In the genomic region with DNA sequence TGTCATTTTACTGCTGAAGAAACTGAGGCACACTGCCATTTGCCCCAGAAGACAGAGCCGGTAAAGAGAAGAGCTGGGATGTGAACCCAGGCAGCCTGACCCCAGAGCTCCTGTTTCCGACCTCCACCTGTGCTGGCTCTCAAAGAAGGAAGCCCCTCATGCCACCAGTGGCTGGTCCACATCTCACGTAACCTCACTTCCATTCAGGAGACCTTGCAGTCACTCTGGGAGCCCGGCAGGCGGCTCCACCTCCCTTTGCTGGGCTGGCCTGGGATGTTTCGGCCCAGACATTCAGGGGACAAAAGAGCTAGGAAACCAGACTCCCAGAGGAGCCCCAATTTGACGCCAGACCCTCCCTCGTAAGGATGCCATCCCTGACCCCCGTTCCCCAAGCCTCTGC, we compare ENCODE assay signal across 13 cellular contexts. TPM values are rescaled to one million over a fixed set of nuclear protein-coding genes. Genes with fewer than 3 reads are reported as not detected.
DNase-seq lines count a peak whose midpoint lies in the region; ATAC-seq, FAIRE-seq and TF ChIP-seq lines count a peak whose summit lies in the region.
"Had no signal": no experiment of that assay in that cellular context is flagged by ENCODE, and none has a peak within 500 bp of the region (broad histone marks: within the 10 kb centered on the region; RNA-seq: fewer than 3 reads in every experiment).

No MANE protein-coding gene starts in this region.

- H3K27me3 Mint-ChIP-seq in osteocyte (ENCODE audit: unreplicated experiment) = no peaks in the 10 kb centered on the region
- H3K27me3 Mint-ChIP-seq: activated CD8-positive, alpha-beta memory T cell treated with anti-CD3 and anti-CD28 coated beads, Interleukin-2, amount 10 ng/mL, durations not matched to agents 7 days and 5 days had no signal

- intact Hi-C loops in endothelial cell of umbilical vein (cut with micrococcal nuclease) (loop anchor here (1.0 to 2.0 kb wide), 2 partner anchors 39 to 300 kb away; partner anchors contain the start of genes DNAAF1 and HSDL1), sciatic nerve (cut with DNase I) (loop anchor here (10.0 kb wide), 2 partner anchors 99 to 301 kb away; no protein-coding TSS in a partner anchor)

- H3K4me3 ChIP-seq in BJ (ENCODE audit: low read depth, low read length) = no peak overlapping the region
- H3K4me3 ChIP-seq in Loucy (ENCODE audit: low read length, poor library complexity, severe bottlenecking) = peak overlapping the region; percentile 88
- H3K4me3 ChIP-seq in endothelial cell of umbilical vein (replicated peaks in 1 of 3; ENCODE audit: insufficient read depth in 1 of 3, low read depth in 1 of 3, low read length in 3 of 3) = no peak overlapping the region
- H3K4me3 ChIP-seq: GM12878 had no signal

- CTCF ChIA-PET in BJ (lab: Yijun Ruan, JAX) = interaction anchor here (1.4 to 1.5 kb wide), 2 partner anchors 14 to 99 kb away, joined by 3 to 4 read pairs; no protein-coding TSS in a partner anchor
- CTCF ChIA-PET in endothelial cell of umbilical vein (lab: Charles Lee) = interaction anchor here (0.6 to 1.6 kb wide), 12 partner anchors 9 to 407 kb away, joined by 3 to 7 read pairs (median 4); no protein-coding TSS in a partner anchor

- TF ChIP-seq POLR2A in endothelial cell of umbilical vein (IDR thresholded peaks at IDR 0.05; ENCODE audit: low read depth, low read length) = no peak

- H3K9me2 ChIP-seq in Loucy (replicated peaks; ENCODE audit: low read depth, low read length) = no peaks in the 10 kb centered on the region

- H3K4me1 ChIP-seq in Loucy (ENCODE audit: insufficient read depth, low read length, poor library complexity, severe bottlenecking) (peaks cover 12% of the 10 kb centered on the region), endothelial cell of umbilical vein (ENCODE audit: control insufficient read depth, extremely low read depth, insufficient read depth, low read length) (peaks cover 17% of the 10 kb centered on the region)

- H3K36me3 ChIP-seq in BJ (ENCODE audit: control insufficient read depth, insufficient read depth, low read length) (peaks cover 37% of the 10 kb centered on the region), Loucy (ENCODE audit: insufficient read depth, low read length) (peaks cover 20% of the 10 kb centered on the region; the same call in 1 of the 2 replicates), endothelial cell of umbilical vein (ENCODE audit: control insufficient read depth in 2 of 2, extremely low read depth in 1 of 2, insufficient read depth in 2 of 2, low read length in 2 of 2) (peaks cover 6 to 38% of the 10 kb centered on the region in 2 experiments)

- H3K4me2 ChIP-seq in Loucy (ENCODE audit: low read depth, low read length, poor library complexity, severe bottlenecking) (peak overlapping the region; percentile 88), endothelial cell of umbilical vein (ENCODE audit: insufficient read depth, low read length) (no peak overlapping the region)

- ATAC-seq in sciatic nerve = no peak
- ATAC-seq: activated CD8-positive, alpha-beta memory T cell treated with anti-CD3 and anti-CD28 coated beads, Interleukin-2, amount 10 ng/mL, durations not matched to agents 7 days and 5 days; GM12878 had no signal

- H3K9me3 Mint-ChIP-seq in osteocyte (ENCODE audit: unreplicated experiment) = no peaks in the 10 kb centered on the region

- no peak for DNase-seq in BJ (ENCODE audit: low read depth)
- peak; percentile 51 for DNase-seq in endothelial cell of umbilical vein (ENCODE audit: low read depth, low spot score)
- peak; percentile 54 for DNase-seq in sciatic nerve (ENCODE audit: low spot score)
- DNase-seq in MV-4-11 (lab: John Stamatoyannopoulos, UW) = no peak
- no peak for DNase-seq in osteocyte (ENCODE audit: extremely low spot score, unreplicated experiment)
- no peak for DNase-seq in HCEC 1CT
- DNase-seq: activated CD8-positive, alpha-beta memory T cell treated with anti-CD3 and anti-CD28 coated beads, Interleukin-2, amount 10 ng/mL, durations not matched to agents 7 days and 5 days; Calu3; NCI-H1417 treated with DMSO at 0.1 percent for 48 hours had no signal

- peaks cover 10% of the 10 kb centered on the region for H3K36me3 Mint-ChIP-seq in osteocyte (ENCODE audit: unreplicated experiment)

- POLR2A ChIA-PET in BJ (lab: Charles Lee) (no interaction called here), endothelial cell of umbilical vein (lab: Charles Lee) (no interaction called here)

- peaks cover 17% of the 10 kb centered on the region for H3K4me1 Mint-ChIP-seq in osteocyte (ENCODE audit: unreplicated experiment)

- H2AFZ ChIP-seq in Loucy (ENCODE audit: low read length) (no peak overlapping the region), endothelial cell of umbilical vein (ENCODE audit: low read depth, low read length) (no peak overlapping the region)

- H3K27ac Mint-ChIP-seq in osteocyte (ENCODE audit: unreplicated experiment) = no peak overlapping the region
- H3K27ac Mint-ChIP-seq: activated CD8-positive, alpha-beta memory T cell treated with anti-CD3 and anti-CD28 coated beads, Interleukin-2, amount 10 ng/mL, durations not matched to agents 7 days and 5 days had no signal

- H3K4me3 Mint-ChIP-seq in osteocyte (ENCODE audit: unreplicated experiment) = no peak overlapping the region
- H3K4me3 Mint-ChIP-seq: activated CD8-positive, alpha-beta memory T cell treated with anti-CD3 and anti-CD28 coated beads, Interleukin-2, amount 10 ng/mL, durations not matched to agents 7 days and 5 days had no signal

- H3K9me1 ChIP-seq in endothelial cell of umbilical vein (replicated peaks; ENCODE audit: control insufficient read depth, extremely low read depth, insufficient read depth, low read length) = no peaks in the 10 kb centered on the region

- 0 out of 2 replicates have a peak, but pooled peaks have one; percentile 7 for TF ChIP-seq CTCF in BJ (IDR thresholded peaks at IDR 0.05; ENCODE audit: insufficient read depth, low read depth, low read length)
- no peak for TF ChIP-seq CTCF in Loucy (conservative IDR thresholded peaks at IDR 0.05; ENCODE audit: low read length)
- TF ChIP-seq CTCF in endothelial cell of umbilical vein (IDR thresholded peaks at IDR 0.05; ENCODE audit: extremely low read depth in 1 of 2, insufficient read depth in 1 of 2, low read depth in 1 of 2, low read length in 2 of 2) = peak; percentile 58 to 80
- TF ChIP-seq CTCF in osteocyte (IDR thresholded peaks at IDR 0.05) = no peak

- dilution Hi-C loops in endothelial cell of umbilical vein (cut with MboI; ENCODE audit: extremely low pct_ligation_motif_present, low sequenced_read_pairs) = no loop called here

- H4K20me1 ChIP-seq in Loucy (ENCODE audit: insufficient read depth, low read length, poor library complexity, severe bottlenecking) (peaks cover 14% of the 10 kb centered on the region), endothelial cell of umbilical vein (replicated peaks; ENCODE audit: control insufficient read depth, extremely low read depth, insufficient read depth, low read length) (no peaks in the 10 kb centered on the region)

- H3K27me3 ChIP-seq in BJ (ENCODE audit: control insufficient read depth, insufficient read depth, low read length) (no peaks in the 10 kb centered on the region), Loucy (ENCODE audit: insufficient read depth, low read length, poor library complexity, severe bottlenecking) (no peaks in the 10 kb centered on the region), endothelial cell of umbilical vein (ENCODE audit: control insufficient read depth in 2 of 2, insufficient read depth in 2 of 2, low read length in 2 of 2) (no peaks in the 10 kb centered on the region)

- H3K79me2 ChIP-seq in Loucy (ENCODE audit: insufficient read depth, low read length) (peaks cover 46% of the 10 kb centered on the region), endothelial cell of umbilical vein (ENCODE audit: control insufficient read depth, insufficient read depth, low read length) (peaks cover 23% of the 10 kb centered on the region)

- H3K27ac ChIP-seq in endothelial cell of umbilical vein (ENCODE audit: insufficient read depth, low read depth, low read length) = peak overlapping the region; percentile 10

- peak; percentile 70 for FAIRE-seq in endothelial cell of umbilical vein (lab: Jason Lieb, UNC)
- FAIRE-seq: endometrium, GM12878 had no signal

- peak overlapping the region; percentile 85 for H3K9ac ChIP-seq in Loucy (ENCODE audit: low read depth, low read length, poor library complexity, severe bottlenecking)
- no peak overlapping the region for H3K9ac ChIP-seq in endothelial cell of umbilical vein (replicated peaks; ENCODE audit: extremely low read depth, insufficient read depth, low read length)

- H3K9me3 ChIP-seq in Loucy (ENCODE audit: insufficient read depth, low read depth, low read length) (no peaks in the 10 kb centered on the region), endothelial cell of umbilical vein (replicated peaks; ENCODE audit: control insufficient read depth, insufficient read depth, low read length) (no peaks in the 10 kb centered on the region)

- H3F3A ChIP-seq in Loucy (ENCODE audit: low read depth) = no peaks in the 10 kb centered on the region

- no TSS peak for BruUV-seq in endothelial cell of umbilical vein (replicated peaks; lab: Mats Ljungman, UMichigan)

RNA-seq across cellular contexts. Expression of gene TAF1C, which starts 2.9 kb away (rescaled TPM):
- polyA plus RNA-seq in BJ (2011; rRNA removed) (12.8 and 23.4 TPM in 2 replicates), endothelial cell of umbilical vein (74.2 and 77.6 TPM in 2 replicates)
- polyA minus RNA-seq in BJ (2011; rRNA and poly(A)+ RNA removed) = 11.3 and 15.0 TPM in 2 replicates
- total RNA-seq in endothelial cell of umbilical vein (57.2 and 62.3 TPM in 2 replicates), sciatic nerve (43.2 TPM), osteocyte (46.1 and 47.9 TPM in 2 replicates)
- polyA plus RNA-seq in endothelial cell of umbilical vein (2011; cell fraction: cytosol; rRNA removed) = 18.6 and 28.5 TPM in 2 replicates
- polyA plus RNA-seq in endothelial cell of umbilical vein (2011; cell fraction: nucleus; rRNA removed) = 396 and 440 TPM in 2 replicates
- polyA plus RNA-seq in endothelial cell of umbilical vein (2012) = 48.3 and 61.5 TPM in 2 replicates
- polyA minus RNA-seq in endothelial cell of umbilical vein = 42.9 and 60.9 TPM in 2 replicates
- polyA minus RNA-seq in endothelial cell of umbilical vein (2011; cell fraction: cytosol; rRNA and poly(A)+ RNA removed) = 10.4 TPM
- polyA minus RNA-seq in endothelial cell of umbilical vein (2011; cell fraction: nucleus; rRNA and poly(A)+ RNA removed) = 81.4 and 105 TPM in 2 replicates

RNA-seq across cellular contexts. Expression of gene ADAD2, which starts 7.0 kb away (rescaled TPM):
- not detected in 2 replicates for polyA plus RNA-seq in BJ (2011; rRNA removed)
- polyA minus RNA-seq in BJ (2011; rRNA and poly(A)+ RNA removed) = not detected in 2 replicates
- total RNA-seq in endothelial cell of umbilical vein = not detected in 2 replicates
- polyA plus RNA-seq in endothelial cell of umbilical vein = 0.04 and 0.10 TPM in 2 replicates
- not detected in 2 replicates for polyA plus RNA-seq in endothelial cell of umbilical vein (2011; cell fraction: cytosol; rRNA removed)
- polyA plus RNA-seq in endothelial cell of umbilical vein (2011; cell fraction: nucleus; rRNA removed) = 0.22 and 0.51 TPM in 2 replicates
- 0.31 TPM in 1 of 2 replicates, not detected in the other for polyA plus RNA-seq in endothelial cell of umbilical vein (2012)
- polyA minus RNA-seq in endothelial cell of umbilical vein = 0.12 TPM in 1 of 2 replicates, not detected in the other
- not detected for polyA minus RNA-seq in endothelial cell of umbilical vein (2011; cell fraction: cytosol; rRNA and poly(A)+ RNA removed)
- not detected in 2 replicates for polyA minus RNA-seq in endothelial cell of umbilical vein (2011; cell fraction: nucleus; rRNA and poly(A)+ RNA removed)
- total RNA-seq in sciatic nerve = not detected
- not detected in 2 replicates for total RNA-seq in osteocyte
- total RNA-seq: activated CD8-positive, alpha-beta memory T cell treated with anti-CD3 and anti-CD28 coated beads, Interleukin-2, amount 10 ng/mL, durations not matched to agents 7 days and 5 days; Calu3; mononuclear cell had no signal

RNA-seq across cellular contexts. Expression of gene DNAAF1, which starts 38.8 kb away (rescaled TPM):
- polyA plus RNA-seq in BJ (2011; rRNA removed) (not detected in 2 replicates), endothelial cell of umbilical vein (0.01 TPM in 1 of 2 replicates, not detected in the other)
- polyA minus RNA-seq in BJ (2011; rRNA and poly(A)+ RNA removed) = not detected in 2 replicates
- total RNA-seq in endothelial cell of umbilical vein (not detected in 2 replicates), sciatic nerve (1.4 TPM), osteocyte (not detected in 2 replicates)
- 0.08 TPM in 1 of 2 replicates, not detected in the other for polyA plus RNA-seq in endothelial cell of umbilical vein (2011; cell fraction: cytosol; rRNA removed)
- polyA plus RNA-seq in endothelial cell of umbilical vein (2011; cell fraction: nucleus; rRNA removed) = 0.20 and 0.29 TPM in 2 replicates
- polyA plus RNA-seq in endothelial cell of umbilical vein (2012) = 0.40 and 0.87 TPM in 2 replicates
- polyA minus RNA-seq in endothelial cell of umbilical vein = not detected in 2 replicates
- polyA minus RNA-seq in endothelial cell of umbilical vein (2011; cell fraction: cytosol; rRNA and poly(A)+ RNA removed) = not detected
- not detected in 2 replicates for polyA minus RNA-seq in endothelial cell of umbilical vein (2011; cell fraction: nucleus; rRNA and poly(A)+ RNA removed)
- total RNA-seq: activated CD8-positive, alpha-beta memory T cell treated with anti-CD3 and anti-CD28 coated beads, Interleukin-2, amount 10 ng/mL, durations not matched to agents 7 days and 5 days; Calu3; GM12878 had no signal

RNA-seq across cellular contexts. Expression of gene HSDL1, which starts 38.9 kb away (rescaled TPM):
- polyA plus RNA-seq in BJ (2011; rRNA removed) (12.1 and 15.5 TPM in 2 replicates), endothelial cell of umbilical vein (15.7 and 19.9 TPM in 2 replicates)
- 6.9 and 11.3 TPM in 2 replicates for polyA minus RNA-seq in BJ (2011; rRNA and poly(A)+ RNA removed)
- total RNA-seq in endothelial cell of umbilical vein (26.1 and 27.9 TPM in 2 replicates), sciatic nerve (31.3 TPM), osteocyte (18.0 and 20.7 TPM in 2 replicates)
- 13.7 and 17.3 TPM in 2 replicates for polyA plus RNA-seq in endothelial cell of umbilical vein (2011; cell fraction: cytosol; rRNA removed)
- 35.9 and 46.6 TPM in 2 replicates for polyA plus RNA-seq in endothelial cell of umbilical vein (2011; cell fraction: nucleus; rRNA removed)
- 27.0 and 29.3 TPM in 2 replicates for polyA plus RNA-seq in endothelial cell of umbilical vein (2012)
- 26.8 and 34.5 TPM in 2 replicates for polyA minus RNA-seq in endothelial cell of umbilical vein
- polyA minus RNA-seq in endothelial cell of umbilical vein (2011; cell fraction: cytosol; rRNA and poly(A)+ RNA removed) = 9.4 TPM
- polyA minus RNA-seq in endothelial cell of umbilical vein (2011; cell fraction: nucleus; rRNA and poly(A)+ RNA removed) = 15.0 and 18.7 TPM in 2 replicates

RNA-seq across cellular contexts. Expression of gene KCNG4, which starts 55.9 kb away (rescaled TPM):
- polyA plus RNA-seq in BJ (2011; rRNA removed) = not detected in 2 replicates
- 0.05 TPM in 1 of 2 replicates, not detected in the other for polyA minus RNA-seq in BJ (2011; rRNA and poly(A)+ RNA removed)
- total RNA-seq in endothelial cell of umbilical vein = not detected in 2 replicates
- polyA plus RNA-seq in endothelial cell of umbilical vein = not detected in 2 replicates
- polyA plus RNA-seq in endothelial cell of umbilical vein (2011; cell fraction: cytosol; rRNA removed) = not detected in 2 replicates
- not detected in 2 replicates for polyA plus RNA-seq in endothelial cell of umbilical vein (2011; cell fraction: nucleus; rRNA removed)
- polyA plus RNA-seq in endothelial cell of umbilical vein (2012) = not detected in 2 replicates
- not detected in 2 replicates for polyA minus RNA-seq in endothelial cell of umbilical vein
- polyA minus RNA-seq in endothelial cell of umbilical vein (2011; cell fraction: cytosol; rRNA and poly(A)+ RNA removed) = not detected
- polyA minus RNA-seq in endothelial cell of umbilical vein (2011; cell fraction: nucleus; rRNA and poly(A)+ RNA removed) = not detected in 2 replicates
- not detected for total RNA-seq in sciatic nerve
- not detected in 2 replicates for total RNA-seq in osteocyte
- total RNA-seq: activated CD8-positive, alpha-beta memory T cell treated with anti-CD3 and anti-CD28 coated beads, Interleukin-2, amount 10 ng/mL, durations not matched to agents 7 days and 5 days; Calu3; GM12878; mononuclear cell had no signal
- polyA plus RNA-seq: GM12878 had no signal

Comparison
In these comparisons a context has a peak if more than half of its experiments do, and no peak if none do; other contexts are left out.
1. DNase-seq: peak in endothelial cell of umbilical vein (single experiment) and sciatic nerve (single experiment); none in BJ (single experiment), MV-4-11 (single experiment), osteocyte (single experiment) and HCEC 1CT (single experiment).
2. CTCF ChIP-seq: peak in BJ (single experiment) and endothelial cell of umbilical vein (2 of 2); none in Loucy (single experiment) and osteocyte (single experiment).